ENCODE assay signal across 7 cellular contexts in genomic region chr2:96260404-96261260, GRCh38. TPM values are rescaled to one million over a fixed set of nuclear protein-coding genes. Genes with fewer than 3 reads are reported as not detected.
DNase-seq lines count a peak whose midpoint lies in the region; FAIRE-seq and TF ChIP-seq lines count a peak whose summit lies in the region.

No MANE protein-coding gene starts in this region.

- H3K4me3 ChIP-seq in brain microvascular endothelial cell (ENCODE audit: low read depth, low read length) (no peak overlapping the region), spleen (peak overlapping the region in 2 of 8 donors; percentile 7 to 50)

- no peaks in the 10 kb centered on the region for H3K27me3 ChIP-seq in brain microvascular endothelial cell (replicated peaks)
- H3K27me3 ChIP-seq in spleen (replicated peaks in 1 of 7) = no peaks in the 10 kb centered on the region

- POLR2A ChIA-PET in RWPE1 (lab: Yijun Ruan, JAX; ENCODE audit: low non-redundant PET) = interaction anchor here (1.2 kb wide), 1 partner anchor 52 kb away, joined by 5 read pairs; the partner anchor contains the start of gene STARD7

- H3K27ac ChIP-seq in RWPE1 (peak overlapping the region; percentile 94), brain microvascular endothelial cell (peak overlapping the region; percentile 4), spleen (peak overlapping the region; percentile 43 to 99 (median 90))

- H3K9me3 ChIP-seq in spleen = no peaks in the 10 kb centered on the region

- DNase-seq in GM04504 (ENCODE audit: low read depth) (peak; percentile 68), HTR-8/SVneo (ENCODE audit: insufficient read length, low spot score) (peak; percentile 95), RWPE1 (ENCODE audit: low spot score) (peak; percentile 88), brain microvascular endothelial cell (peak; percentile 74), iris pigment epithelial cell (ENCODE audit: low read depth) (peak; percentile 94), spleen (no peak), hippocampal formation (lab: John Stamatoyannopoulos, UW) (no peak)

- intact Hi-C loops in spleen (cut with DNase I; ENCODE audit: low total_unique reads) = no loop called here

- peak in 1 of 3 donors; percentile 54 for TF ChIP-seq POLR2A in spleen (IDR thresholded peaks at IDR 0.05)

- FAIRE-seq in HTR-8/SVneo (lab: Jason Lieb, UNC) = peak; percentile 98

- H3K36me3 ChIP-seq in brain microvascular endothelial cell (replicated peaks) (peaks cover 4% of the 10 kb centered on the region), spleen (peaks cover 0 to 66% (median 24%) of the 10 kb centered on the region in 6 donors)

- H3K4me1 ChIP-seq in spleen = peaks cover 77 to 96% (median 94%) of the 10 kb centered on the region in 6 donors

- 39 to 48% (median 41%) methylated on average over 9 of the region's 9 CpGs for WGBS in spleen, 5 donors

- CTCF ChIA-PET in RWPE1 (lab: Yijun Ruan, JAX) = interaction anchor here (0.5 to 1.5 kb wide), 9 partner anchors 9 to 1159 kb away, joined by 3 to 9 read pairs (median 3); no protein-coding TSS in a partner anchor

- peak; percentile 63 for TF ChIP-seq CTCF in RWPE1 (conservative IDR thresholded peaks at IDR 0.05; ENCODE audit: low read depth)
- peak; percentile 62 for TF ChIP-seq CTCF in brain microvascular endothelial cell (IDR thresholded peaks at IDR 0.05; ENCODE audit: low read depth, low read length, missing control alignments)
- peak in 7 of 11 experiments; percentile 13 to 59 (median 33) for TF ChIP-seq CTCF in spleen (IDR thresholded peaks at IDR 0.05 in 8 of 11, conservative IDR thresholded peaks at IDR 0.05 in 3 of 11)

- in situ Hi-C loops in brain microvascular endothelial cell (cut with HindIII; ENCODE audit: low pct_ligation_motif_present, low sequenced_read_pairs) = no loop called here

RNA-seq across cellular contexts. Expression of gene TMEM127, which starts 5.2 kb away (rescaled TPM):
- total RNA-seq in spleen = 10 to 100 TPM; 61.1 to 83.3 (median 70.0) TPM
- polyA plus RNA-seq in spleen = 10 to 100 TPM in 1 of 3 donors, 1 to 10 TPM in 2; 7.5 to 17.3 (median 8.4) TPM

RNA-seq across cellular contexts. Expression of gene CIAO1, which starts 5.4 kb away (rescaled TPM):
- 100 to 1,000 TPM in 3 of 7 donors, 10 to 100 TPM in 4; 63.9 to 122 (median 76.7) TPM for total RNA-seq in spleen
- 10 to 100 TPM; 31.3 to 49.1 (median 39.5) TPM for polyA plus RNA-seq in spleen

RNA-seq across cellular contexts. Expression of gene SNRNP200, which starts 44.7 kb away (rescaled TPM):
- total RNA-seq in spleen = 100 to 1,000 TPM; 110 to 139 (median 130) TPM
- 10 to 100 TPM; 60.5 to 74.4 (median 73.6) TPM for polyA plus RNA-seq in spleen

RNA-seq across cellular contexts. Expression of gene STARD7, which starts 52.0 kb away (rescaled TPM):
- total RNA-seq in spleen = 100 to 1,000 TPM in 5 of 7 donors, 10 to 100 TPM in 2; 89.8 to 174 (median 123) TPM
- 10 to 100 TPM; 45.1 to 73.0 (median 52.2) TPM for polyA plus RNA-seq in spleen

Comparison
In these comparisons a context has a peak if more than half of its experiments do, and no peak if none do; other contexts are left out.
1. DNase-seq: peak in GM04504 (single experiment), HTR-8/SVneo (single experiment), RWPE1 (single experiment), brain microvascular endothelial cell (single experiment) and iris pigment epithelial cell (single experiment); none in spleen (single experiment) and hippocampal formation (0 of 2).
2. H3K27ac ChIP-seq: peak in every context shown above with its lines; median percentile 94 in RWPE1; 90 in spleen; 4 in brain microvascular endothelial cell.
3. Peak in every context shown above with its lines, with median percentiles within 50 percentile points of each other: CTCF ChIP-seq.